ENCODE assay signal across 8 cellular contexts in genomic region chr6:119856136-119856535, GRCh38.
DNase-seq lines count a peak whose midpoint lies in the region; ATAC-seq lines count a peak whose summit lies in the region.

No MANE protein-coding gene starts in this region.

- peak; percentile 60 for DNase-seq in activated CD8-positive, alpha-beta memory T cell treated with anti-CD3 and anti-CD28 coated beads, Interleukin-2, amount 10 ng/mL, durations not matched to agents 7 days and 5 days
- no peak for DNase-seq in activated CD8-positive, alpha-beta memory T cell treated with anti-CD3 and anti-CD28 coated beads, Interleukin-2, amount 50 U/mL, for 48 hours
- peak; percentile 23 for DNase-seq in activated naive CD4-positive, alpha-beta T cell treated with anti-CD3 and anti-CD28 coated beads for 36 hours
- no peak for DNase-seq in stimulated activated effector memory CD8-positive, alpha-beta T cell treated with anti-CD3 and anti-CD28 coated beads, Interleukin-12 subunit alpha, Interleukin-12 subunit beta, amount 100 ng/mL, for 72 hours (ENCODE audit: low spot score in 2 of 2)
- DNase-seq in CD1c-positive myeloid dendritic cell (ENCODE audit: extremely low spot score) (no peak), pons (ENCODE audit: low spot score) (no peak), NCI-H2107 (lab: John Stamatoyannopoulos, UW) (no peak)

- peaks cover 3% of the 10 kb centered on the region for H3K36me3 Mint-ChIP-seq in activated CD8-positive, alpha-beta memory T cell treated with anti-CD3 and anti-CD28 coated beads, Interleukin-2, amount 10 ng/mL, durations not matched to agents 7 days and 5 days
- no peaks in the 10 kb centered on the region for H3K36me3 Mint-ChIP-seq in activated naive CD4-positive, alpha-beta T cell treated with anti-CD3 and anti-CD28 coated beads for 36 hours (ENCODE audit: low read depth)
- H3K36me3 Mint-ChIP-seq in stimulated activated effector memory CD8-positive, alpha-beta T cell treated with anti-CD3 and anti-CD28 coated beads, Interleukin-12 subunit alpha, Interleukin-12 subunit beta, amount 100 ng/mL, for 72 hours, result no peaks in the 10 kb centered on the region

- peak overlapping the region; percentile 77 for H3K27ac Mint-ChIP-seq in activated CD8-positive, alpha-beta memory T cell treated with anti-CD3 and anti-CD28 coated beads, Interleukin-2, amount 10 ng/mL, durations not matched to agents 7 days and 5 days
- no peak overlapping the region for H3K27ac Mint-ChIP-seq in activated naive CD4-positive, alpha-beta T cell treated with anti-CD3 and anti-CD28 coated beads for 36 hours
- peak overlapping the region; percentile 79 for H3K27ac Mint-ChIP-seq in stimulated activated effector memory CD8-positive, alpha-beta T cell treated with anti-CD3 and anti-CD28 coated beads, Interleukin-12 subunit alpha, Interleukin-12 subunit beta, amount 100 ng/mL, for 72 hours

- intact Hi-C loops in activated naive CD4-positive, alpha-beta T cell treated with anti-CD3 and anti-CD28 coated beads for 36 hours (cut with micrococcal nuclease), result loop anchor here (1.0 to 5.0 kb wide), 2 partner anchors 504 to 780 kb away; no protein-coding TSS in a partner anchor

- H3K27me3 Mint-ChIP-seq in activated CD8-positive, alpha-beta memory T cell treated with anti-CD3 and anti-CD28 coated beads, Interleukin-2, amount 10 ng/mL, durations not matched to agents 7 days and 5 days, result peaks cover 9% of the 10 kb centered on the region
- H3K27me3 Mint-ChIP-seq in activated naive CD4-positive, alpha-beta T cell treated with anti-CD3 and anti-CD28 coated beads for 36 hours (ENCODE audit: low read depth), result peaks cover 7% of the 10 kb centered on the region

- peaks cover 15% of the 10 kb centered on the region for H3K4me1 Mint-ChIP-seq in activated CD8-positive, alpha-beta memory T cell treated with anti-CD3 and anti-CD28 coated beads, Interleukin-2, amount 10 ng/mL, durations not matched to agents 7 days and 5 days
- H3K4me1 Mint-ChIP-seq in activated naive CD4-positive, alpha-beta T cell treated with anti-CD3 and anti-CD28 coated beads for 36 hours (ENCODE audit: low read depth), result peaks cover 10% of the 10 kb centered on the region
- H3K4me1 Mint-ChIP-seq in stimulated activated effector memory CD8-positive, alpha-beta T cell treated with anti-CD3 and anti-CD28 coated beads, Interleukin-12 subunit alpha, Interleukin-12 subunit beta, amount 100 ng/mL, for 72 hours, result peaks cover 10% of the 10 kb centered on the region

- CTCF ChIA-PET in activated CD8-positive, alpha-beta memory T cell treated with anti-CD3 and anti-CD28 coated beads, Interleukin-2, amount 10 ng/mL, durations not matched to agents 7 days and 5 days (lab: Charles Lee), result interaction anchor here (0.7 kb wide), 1 partner anchor 1041 kb away, joined by 4 read pairs; no protein-coding TSS in a partner anchor
- CTCF ChIA-PET in activated naive CD4-positive, alpha-beta T cell treated with anti-CD3 and anti-CD28 coated beads for 36 hours (lab: Charles Lee), result no interaction called here

- peak; percentile 99 for ATAC-seq in activated CD8-positive, alpha-beta memory T cell treated with anti-CD3 and anti-CD28 coated beads, Interleukin-2, amount 10 ng/mL, durations not matched to agents 7 days and 5 days
- peak; percentile 90 for ATAC-seq in HG03457 (IDR thresholded peaks at IDR 0.05; ENCODE audit: unreplicated experiment)
- peak; percentile 97 for ATAC-seq in stimulated activated effector memory CD8-positive, alpha-beta T cell treated with anti-CD3 and anti-CD28 coated beads, Interleukin-12 subunit alpha, Interleukin-12 subunit beta, amount 100 ng/mL, for 72 hours

- H3K9me3 Mint-ChIP-seq in activated CD8-positive, alpha-beta memory T cell treated with anti-CD3 and anti-CD28 coated beads, Interleukin-2, amount 10 ng/mL, durations not matched to agents 7 days and 5 days (ENCODE audit: low read depth), result no peaks in the 10 kb centered on the region
- no peaks in the 10 kb centered on the region for H3K9me3 Mint-ChIP-seq in activated naive CD4-positive, alpha-beta T cell treated with anti-CD3 and anti-CD28 coated beads for 36 hours
- no peaks in the 10 kb centered on the region for H3K9me3 Mint-ChIP-seq in stimulated activated effector memory CD8-positive, alpha-beta T cell treated with anti-CD3 and anti-CD28 coated beads, Interleukin-12 subunit alpha, Interleukin-12 subunit beta, amount 100 ng/mL, for 72 hours

- peak overlapping the region; percentile 69 for H3K4me3 Mint-ChIP-seq in activated CD8-positive, alpha-beta memory T cell treated with anti-CD3 and anti-CD28 coated beads, Interleukin-2, amount 10 ng/mL, durations not matched to agents 7 days and 5 days
- H3K4me3 Mint-ChIP-seq in activated naive CD4-positive, alpha-beta T cell treated with anti-CD3 and anti-CD28 coated beads for 36 hours, result no peak overlapping the region
- H3K4me3 Mint-ChIP-seq in stimulated activated effector memory CD8-positive, alpha-beta T cell treated with anti-CD3 and anti-CD28 coated beads, Interleukin-12 subunit alpha, Interleukin-12 subunit beta, amount 100 ng/mL, for 72 hours, result peak overlapping the region; percentile 43

Comparison
In these comparisons a context has a peak if more than half of its experiments do, and no peak if none do; other contexts are left out.
1. DNase-seq: peak in activated CD8-positive, alpha-beta memory T cell treated with anti-CD3 and anti-CD28 coated beads, Interleukin-2, amount 10 ng/mL, durations not matched to agents 7 days and 5 days (single experiment) and activated naive CD4-positive, alpha-beta T cell treated with anti-CD3 and anti-CD28 coated beads for 36 hours (single experiment); none in activated CD8-positive, alpha-beta memory T cell treated with anti-CD3 and anti-CD28 coated beads, Interleukin-2, amount 50 U/mL, for 48 hours (single experiment), stimulated activated effector memory CD8-positive, alpha-beta T cell treated with anti-CD3 and anti-CD28 coated beads, Interleukin-12 subunit alpha, Interleukin-12 subunit beta, amount 100 ng/mL, for 72 hours (0 of 2), CD1c-positive myeloid dendritic cell (single experiment), pons (single experiment) and NCI-H2107 (single experiment).
2. Peak in every context shown above with its lines, with median percentiles within 50 percentile points of each other: ATAC-seq.